ENCODE assay signal across 7 cellular contexts in genomic region chr14:75295491-75296338, GRCh38.
DNase-seq lines count a peak whose midpoint lies in the region; TF ChIP-seq lines count a peak whose summit lies in the region.

No MANE protein-coding gene starts in this region.

- peak overlapping the region; percentile 76 for H3K4me3 ChIP-seq in GM12865 (ENCODE audit: low read depth, low read length)

- TF ChIP-seq CTCF in GM12865 (IDR thresholded peaks at IDR 0.05; ENCODE audit: insufficient read depth, low read depth, low read length, missing control alignments) = peak; percentile 93

- peak; percentile 81 for DNase-seq in GM12865 (ENCODE audit: low read depth)
- DNase-seq in NCI-H1105 (lab: John Stamatoyannopoulos, UW) = peak; percentile 59
- peak; percentile 44 for DNase-seq in T1000 (lab: John Stamatoyannopoulos, UW)
- peak; percentile 90 for DNase-seq in astrocyte of the hippocampus (ENCODE audit: low read depth, low spot score)
- DNase-seq in hypothalamus (lab: John Stamatoyannopoulos, UW) = peak in 48 of 51 donors; percentile 30 to 88 (median 72)
- peak; percentile 86 for DNase-seq in retina
- DNase-seq in HuH-7 (ENCODE audit: low spot score) = no peak
